Comparison of ENCODE assay signal across 8 cellular contexts in the genomic region with DNA sequence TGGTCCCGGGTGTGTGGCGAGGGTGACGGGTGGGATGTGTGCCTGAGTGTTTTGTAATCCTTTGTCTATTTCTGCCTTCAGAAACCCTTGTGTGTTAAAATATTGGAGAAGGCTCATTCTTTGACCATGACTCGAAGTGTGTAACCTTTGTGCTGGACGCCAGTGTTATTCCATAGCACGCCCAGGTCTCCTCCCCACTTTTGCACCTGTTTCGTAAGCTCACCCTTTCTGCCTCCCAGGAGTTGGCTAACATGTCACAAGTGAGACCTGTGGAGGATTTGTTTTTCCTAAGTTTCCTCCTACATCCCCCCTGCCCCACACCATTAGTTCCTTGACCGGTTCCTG. TPM values are rescaled to one million over a fixed set of nuclear protein-coding genes. Genes with fewer than 3 reads are reported as not detected.
DNase-seq lines count a peak whose midpoint lies in the region; ATAC-seq and TF ChIP-seq lines count a peak whose summit lies in the region.

No MANE protein-coding gene starts in this region.

- ATAC-seq in GM21723 (IDR thresholded peaks at IDR 0.05; ENCODE audit: unreplicated experiment) (peak; percentile 19), right cardiac atrium (peak; percentile 39 to 40)
- ATAC-seq in activated naive CD8-positive, alpha-beta T cell treated with anti-CD3 and anti-CD28 coated beads, Interleukin-2, amount 50 U/mL, for 24 hours: peak; percentile 7

- no peaks in the 10 kb centered on the region for H3K9me3 Mint-ChIP-seq in activated naive CD8-positive, alpha-beta T cell treated with anti-CD3 and anti-CD28 coated beads, Interleukin-2, amount 50 U/mL, for 24 hours

- H3K36me3 ChIP-seq in sigmoid colon: peaks cover 7 to 32% (median 15%) of the 10 kb centered on the region in 4 donors

- no peak for TF ChIP-seq POLR2A in sigmoid colon (IDR thresholded peaks at IDR 0.05)

- H3K27ac Mint-ChIP-seq in activated naive CD8-positive, alpha-beta T cell treated with anti-CD3 and anti-CD28 coated beads, Interleukin-2, amount 50 U/mL, for 24 hours: peak overlapping the region; percentile 100

- in situ Hi-C loops in G401 (cut with HindIII; ENCODE audit: low sequenced_read_pairs): no loop called here

- H3K36me3 Mint-ChIP-seq in activated naive CD8-positive, alpha-beta T cell treated with anti-CD3 and anti-CD28 coated beads, Interleukin-2, amount 50 U/mL, for 24 hours (ENCODE audit: low read depth): peaks cover 55% of the 10 kb centered on the region

- peak overlapping the region; percentile 99 for H3K4me3 Mint-ChIP-seq in activated naive CD8-positive, alpha-beta T cell treated with anti-CD3 and anti-CD28 coated beads, Interleukin-2, amount 50 U/mL, for 24 hours

- DNase-seq in G401 (ENCODE audit: low spot score) (peak; percentile 71), LoVo (ENCODE audit: low spot score) (peak; percentile 74), right cardiac atrium (no peak), sigmoid colon (peak; percentile 84), HUDEP-2 (lab: John Stamatoyannopoulos, UW; ENCODE audit: unreplicated experiment in 76 of 76) (no peak)
- no peak for DNase-seq in activated naive CD8-positive, alpha-beta T cell treated with anti-CD3 and anti-CD28 coated beads, Interleukin-2, amount 50 U/mL, for 24 hours
- DNase-seq in stimulated activated CD4-positive, alpha-beta T cell treated with anti-CD3 and anti-CD28 coated beads, Interleukin-2, amount 100 ng/mL, for 48 hours: no peak

- H3K27me3 Mint-ChIP-seq in activated naive CD8-positive, alpha-beta T cell treated with anti-CD3 and anti-CD28 coated beads, Interleukin-2, amount 50 U/mL, for 24 hours: no peaks in the 10 kb centered on the region

- intact Hi-C loops in right cardiac atrium (cut with DNase I) (loop anchor here in 1 of 4 donors (2.0 kb wide), 1 partner anchor 43 kb away; a partner anchor contains a TSS), sigmoid colon (cut with DNase I) (loop anchor here (2.0 to 10.0 kb wide), 5 partner anchors 43 to 750 kb away; a partner anchor contains a TSS)

- no peak for TF ChIP-seq CTCF in sigmoid colon (IDR thresholded peaks at IDR 0.05)

- H3K27ac ChIP-seq in right cardiac atrium (ENCODE audit: low read length) (peak overlapping the region; percentile 93), sigmoid colon (peak overlapping the region; percentile 89 to 96 (median 93))

- H3K4me3 ChIP-seq in right cardiac atrium (ENCODE audit: low read length) (peak overlapping the region; percentile 65), sigmoid colon (peak overlapping the region; percentile 62 to 90 (median 78))

- 1% methylated on average over 8 of the region's 8 CpGs for WGBS in right cardiac atrium
- 0 to 1% methylated on average over 8 of the region's 8 CpGs for WGBS in sigmoid colon, 2 donors

- H3K27me3 ChIP-seq in right cardiac atrium (ENCODE audit: control insufficient read depth, insufficient read depth) (no peaks in the 10 kb centered on the region), sigmoid colon (no peaks in the 10 kb centered on the region)

- H3K4me1 Mint-ChIP-seq in activated naive CD8-positive, alpha-beta T cell treated with anti-CD3 and anti-CD28 coated beads, Interleukin-2, amount 50 U/mL, for 24 hours: peaks cover 60% of the 10 kb centered on the region

- no peak for TF ChIP-seq EP300 in sigmoid colon (IDR thresholded peaks at IDR 0.05)

- H3K9me3 ChIP-seq in right cardiac atrium (ENCODE audit: control insufficient read depth, low read length) (no peaks in the 10 kb centered on the region), sigmoid colon (no peaks in the 10 kb centered on the region)

- H3K4me1 ChIP-seq in right cardiac atrium (ENCODE audit: control insufficient read depth, insufficient read depth, low read length): peaks cover 9% of the 10 kb centered on the region
- peaks cover 0 to 55% (median 47%) of the 10 kb centered on the region in 4 donors for H3K4me1 ChIP-seq in sigmoid colon

RNA-seq across cellular contexts. Expression of a gene that starts 0.4 kb away (rescaled TPM):
- 10.7 and 21.2 TPM in 2 replicates for total RNA-seq in G401 (2014; rRNA removed; shearing (Covaris generic))
- 10 to 100 TPM; 28.0 to 36.9 (median 33.4) TPM for total RNA-seq in right cardiac atrium
- polyA plus RNA-seq in right cardiac atrium: 23.0 TPM
- total RNA-seq in sigmoid colon: 10 to 100 TPM; 34.9 to 56.0 (median 45.2) TPM
- 10 to 100 TPM; 23.7 to 82.8 (median 43.8) TPM for polyA plus RNA-seq in sigmoid colon

RNA-seq across cellular contexts. Expression of a gene that starts 0.6 kb away (rescaled TPM):
- total RNA-seq in G401 (2014; rRNA removed; shearing (Covaris generic)): 108 and 182 TPM in 2 replicates
- total RNA-seq in right cardiac atrium (10 to 100 TPM; 36.3 to 52.1 (median 38.6) TPM), sigmoid colon (100 to 1,000 TPM in 1 of 4 donors, 10 to 100 TPM in 3; 89.2 to 111 (median 94.4) TPM)
- polyA plus RNA-seq in right cardiac atrium (36.2 TPM), sigmoid colon (10 to 100 TPM; 22.4 to 87.3 (median 68.5) TPM)

RNA-seq across cellular contexts. Expression of a gene that starts 42.2 kb away (rescaled TPM):
- 34.2 and 38.6 TPM in 2 replicates for total RNA-seq in G401 (2014; rRNA removed; shearing (Covaris generic))
- total RNA-seq in right cardiac atrium (10 to 100 TPM; 19.8 to 25.1 (median 22.8) TPM), sigmoid colon (10 to 100 TPM; 19.9 to 28.9 (median 23.9) TPM)
- polyA plus RNA-seq in right cardiac atrium (14.7 TPM), sigmoid colon (10 to 100 TPM in 1 of 3 donors, 1 to 10 TPM in 2; 7.2 to 12.8 (median 9.7) TPM)

Comparison
In these comparisons a context has a peak if more than half of its experiments do, and no peak if none do; other contexts are left out.
1. DNase-seq: peak in G401 (single experiment), LoVo (single experiment) and sigmoid colon (single experiment); none in activated naive CD8-positive, alpha-beta T cell treated with anti-CD3 and anti-CD28 coated beads, Interleukin-2, amount 50 U/mL, for 24 hours (single experiment), right cardiac atrium (0 of 3), HUDEP-2 (0 of 76) and stimulated activated CD4-positive, alpha-beta T cell treated with anti-CD3 and anti-CD28 coated beads, Interleukin-2, amount 100 ng/mL, for 48 hours (0 of 2).
2. Peak in every context shown above with its lines, with median percentiles within 50 percentile points of each other: ATAC-seq.